Comparison of ENCODE assay signal across 8 cellular contexts in genomic region chr6:37499433-37500293, GRCh38. TPM values are rescaled to one million over a fixed set of nuclear protein-coding genes. Genes with fewer than 3 reads are reported as not detected.
DNase-seq lines count a peak whose midpoint lies in the region; ATAC-seq lines count a peak whose summit lies in the region.

TSS of gene CCDC167 (minus strand) at chr6:37499893. CDS start at chr6:37499863, 30 bp downstream.

- H2BK5ac ChIP-seq in mesendoderm (ENCODE audit: low read length): peak within 1 kb of the TSS; percentile 54

- H3K36me3 ChIP-seq in HUES48 (ENCODE audit: control insufficient read depth, insufficient read depth, low read length): no peaks in the 10 kb centered on the region
- no peaks in the 10 kb centered on the region for H3K36me3 ChIP-seq in NT2/D1 (ENCODE audit: insufficient read depth, insufficient read length, low read length)
- H3K36me3 ChIP-seq in endocrine pancreas (ENCODE audit: control insufficient read depth, insufficient read depth, low read length): no peaks in the 10 kb centered on the region
- H3K36me3 ChIP-seq in mesendoderm (ENCODE audit: control insufficient read depth, insufficient read depth, low read length): no peaks in the 10 kb centered on the region

- peak within 1 kb of the TSS; percentile 81 for H4K5ac ChIP-seq in mesendoderm (ENCODE audit: low read length)

- H3K4me3 ChIP-seq in HUES48 (ENCODE audit: low read depth, low read length) (peak within 1 kb of the TSS; percentile 68), NT2/D1 (ENCODE audit: insufficient read length, low read depth) (peak within 1 kb of the TSS; percentile 67), endocrine pancreas (ENCODE audit: control insufficient read depth, insufficient read depth, low read length) (peak within 1 kb of the TSS; percentile 60), mesendoderm (ENCODE audit: low read length) (peak within 1 kb of the TSS; percentile 64)

- DNase-seq in Caki2 (ENCODE audit: low read depth): peak; percentile 99
- DNase-seq in NT2/D1 (ENCODE audit: low read depth, low spot score): peak; percentile 98
- DNase-seq in activated CD8-positive, alpha-beta memory T cell treated with anti-CD3 and anti-CD28 coated beads for 48 hours (ENCODE audit: low read depth in 2 of 3, low spot score in 2 of 3): peak; percentile 91 to 96 (median 95)
- DNase-seq in mesendoderm: peak; percentile 99
- DNase-seq in stimulated activated CD8-positive, alpha-beta memory T cell treated with anti-CD3 and anti-CD28 coated beads, Interleukin-12 subunit alpha, Interleukin-12 subunit beta, amount 100 ng/mL, for 4 hours (ENCODE audit: low read depth): peak; percentile 91

- H3K4me1 ChIP-seq in HUES48 (ENCODE audit: control insufficient read depth, insufficient read depth, low read length) (peaks cover 3% of the 10 kb centered on the region; the same call in 1 of the 2 replicates), NT2/D1 (ENCODE audit: insufficient read depth, insufficient read length) (no peaks in the 10 kb centered on the region), endocrine pancreas (ENCODE audit: control insufficient read depth, insufficient read depth, low read length) (no peaks in the 10 kb centered on the region), mesendoderm (ENCODE audit: control insufficient read depth, low read depth, low read length) (peaks cover 3% of the 10 kb centered on the region)

- H3K9ac ChIP-seq in HUES48 (ENCODE audit: low read depth, low read length) (peak within 1 kb of the TSS; percentile 75), NT2/D1 (ENCODE audit: insufficient read length, low read depth) (peak within 1 kb of the TSS; percentile 89), endocrine pancreas (ENCODE audit: control insufficient read depth, insufficient read depth, low read length) (peak within 1 kb of the TSS; percentile 58), mesendoderm (ENCODE audit: low read length) (peak within 1 kb of the TSS; percentile 93)

- H3K23ac ChIP-seq in mesendoderm (ENCODE audit: low read length): no peak within 1 kb of the TSS

- peaks cover 2% of the 10 kb centered on the region for H3K79me1 ChIP-seq in mesendoderm (ENCODE audit: low read length)

- peaks cover 17% of the 10 kb centered on the region; the same call in 1 of the 2 replicates for H3K27me3 ChIP-seq in HUES48 (ENCODE audit: control insufficient read depth, insufficient read depth, low read length)
- H3K27me3 ChIP-seq in NT2/D1 (ENCODE audit: insufficient read depth, insufficient read length): no peaks in the 10 kb centered on the region
- H3K27me3 ChIP-seq in endocrine pancreas (ENCODE audit: control insufficient read depth, insufficient read depth, low read length): no peaks in the 10 kb centered on the region
- H3K27me3 ChIP-seq in mesendoderm (ENCODE audit: insufficient read depth, low read length, poor library complexity): no peaks in the 10 kb centered on the region

- peak within 1 kb of the TSS; percentile 85 for H3K4me2 ChIP-seq in mesendoderm (ENCODE audit: low read length)

- in situ Hi-C loops in Caki2 (cut with HindIII; ENCODE audit: low pct_unique_long_range_greater_than_20kb, low sequenced_read_pairs): no loop called here

- no CpG with 5 or more reads among the region's 38 CpGs for WGBS in mesendoderm (ENCODE audit: extremely low coverage, insufficient coverage, low lambda C conversion rate)

- H3K56ac ChIP-seq in mesendoderm (ENCODE audit: low read length): peak within 1 kb of the TSS; percentile 94

- no peak within 1 kb of the TSS for H2BK15ac ChIP-seq in mesendoderm (replicated peaks; ENCODE audit: low read depth)

- peak within 1 kb of the TSS; percentile 81 for H3K27ac ChIP-seq in HUES48 (ENCODE audit: low read depth, low read length)
- H3K27ac ChIP-seq in mesendoderm (ENCODE audit: low read depth, low read length): no peak within 1 kb of the TSS

- no peaks in the 10 kb centered on the region for H3K79me2 ChIP-seq in mesendoderm (ENCODE audit: control insufficient read depth, insufficient read depth, low read length)

- no peak within 1 kb of the TSS for H2AK5ac ChIP-seq in mesendoderm (ENCODE audit: low read length)

- H3K9me3 ChIP-seq in HUES48 (ENCODE audit: control insufficient read depth, insufficient read depth, low read length): no peaks in the 10 kb centered on the region
- H3K9me3 ChIP-seq in NT2/D1 (ENCODE audit: insufficient read depth, low read length): peaks cover 7% of the 10 kb centered on the region; the same call in 1 of the 2 replicates
- no peaks in the 10 kb centered on the region for H3K9me3 ChIP-seq in endocrine pancreas (ENCODE audit: control insufficient read depth, low read length)

- H2BK120ac ChIP-seq in mesendoderm (ENCODE audit: low read depth, low read length): no peak within 1 kb of the TSS

- peak; percentile 87 for ATAC-seq in GM21423 (IDR thresholded peaks at IDR 0.05; ENCODE audit: unreplicated experiment)

- peak within 1 kb of the TSS; percentile 77 for H3K4ac ChIP-seq in mesendoderm (ENCODE audit: low read depth, low read length)

- H4K8ac ChIP-seq in mesendoderm (ENCODE audit: low read depth, low read length): no peak within 1 kb of the TSS

- peak within 1 kb of the TSS; percentile 61 for H3K18ac ChIP-seq in mesendoderm (ENCODE audit: low read length)

RNA-seq across cellular contexts. Expression of gene CCDC167, which starts in this region (rescaled TPM):
- 101 and 145 TPM in 2 replicates for total RNA-seq in Caki2 (2014; rRNA removed; shearing (Covaris generic); ENCODE audit: low replicate concordance)
- polyA plus RNA-seq in mesendoderm (2013, experiment 1 of 2): 27.6 TPM
- 28.0 TPM for polyA plus RNA-seq in mesendoderm (2013, experiment 2 of 2)
